ENCODE assay signal across 9 cellular contexts in the genomic region with DNA sequence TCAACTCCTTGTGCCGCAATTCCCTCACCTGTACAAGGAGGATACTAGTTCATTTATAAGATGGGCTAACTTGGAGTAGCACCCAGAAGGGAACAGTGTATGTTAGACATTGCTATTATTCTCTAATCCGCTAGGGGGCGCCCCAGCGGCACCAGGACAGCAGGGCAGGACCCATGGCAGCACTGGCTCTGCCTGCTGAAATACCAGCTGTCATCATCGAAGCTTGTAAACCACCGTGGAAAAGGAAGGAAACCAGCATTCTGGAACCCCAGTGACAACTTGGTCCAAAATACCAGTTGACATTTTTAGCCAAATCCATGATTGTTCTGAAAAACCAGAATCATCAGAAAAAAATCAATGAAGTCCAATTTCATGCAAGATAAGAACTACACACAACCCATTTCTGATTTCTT.
A peak's percentile ranks its signal among the peaks of the same experiment; 100 is the strongest.
DNase-seq lines count a peak whose midpoint lies in the region; ATAC-seq and TF ChIP-seq lines count a peak whose summit lies in the region.
"Had no signal": no experiment of that assay in that cellular context is flagged by ENCODE, and none has a peak within 500 bp of the region (broad histone marks: within the 10 kb centered on the region; RNA-seq: fewer than 3 reads in every experiment).

No MANE protein-coding gene starts in this region.

- no peak overlapping the region for H3K27ac Mint-ChIP-seq in activated CD4-positive, alpha-beta T cell treated with anti-CD3 and anti-CD28 coated beads, Interleukin-2, amount 10 ng/mL, durations not matched to agents 24 days and 14 days
- H3K27ac Mint-ChIP-seq: naive B cell had no signal

- peaks cover 6% of the 10 kb centered on the region for H3K9me3 Mint-ChIP-seq in activated CD4-positive, alpha-beta T cell treated with anti-CD3 and anti-CD28 coated beads, Interleukin-2, amount 10 ng/mL, durations not matched to agents 24 days and 14 days

- no peak overlapping the region for H3K27ac ChIP-seq in ovary

- 20 to 28% (median 20%) methylated on average over 6 of the region's 6 CpGs for WGBS in ovary, 3 donors

- peak; percentile 71 for TF ChIP-seq CTCF in fibroblast of the aortic adventitia (IDR thresholded peaks at IDR 0.05; ENCODE audit: insufficient read depth, low read length)
- peak in 2 of 3 donors; percentile 12 to 27 for TF ChIP-seq CTCF in ovary (IDR thresholded peaks at IDR 0.05)

- H3K4me1 Mint-ChIP-seq in activated CD4-positive, alpha-beta T cell treated with anti-CD3 and anti-CD28 coated beads, Interleukin-2, amount 10 ng/mL, durations not matched to agents 24 days and 14 days, result no peaks in the 10 kb centered on the region
- H3K4me1 Mint-ChIP-seq: naive B cell had no signal

- H3K27me3 Mint-ChIP-seq in activated CD4-positive, alpha-beta T cell treated with anti-CD3 and anti-CD28 coated beads, Interleukin-2, amount 10 ng/mL, durations not matched to agents 24 days and 14 days, result no peaks in the 10 kb centered on the region

- no peak for TF ChIP-seq POLR2A in ovary (IDR thresholded peaks at IDR 0.05)

- peaks cover 2% of the 10 kb centered on the region for H3K4me1 ChIP-seq in ovary (ENCODE audit: insufficient read depth)

- H3K4me3 Mint-ChIP-seq in activated CD4-positive, alpha-beta T cell treated with anti-CD3 and anti-CD28 coated beads, Interleukin-2, amount 10 ng/mL, durations not matched to agents 24 days and 14 days, result no peak overlapping the region
- H3K4me3 Mint-ChIP-seq: naive B cell had no signal

- H3K4me3 ChIP-seq in fibroblast of the aortic adventitia (ENCODE audit: low read depth, low read length), result no peak overlapping the region
- H3K4me3 ChIP-seq in ovary, result no peak overlapping the region

- DNase-seq in A172 (ENCODE audit: low spot score) (peak; percentile 57), GM03348 (ENCODE audit: low spot score) (peak; percentile 82), HCEC 1CT (peak; percentile 33), NAMALWA (ENCODE audit: low spot score) (peak; percentile 76), fibroblast of the aortic adventitia (ENCODE audit: low read depth) (peak; percentile 59), ovary (peak in 4 of 5 donors; percentile 32 to 61 (median 46))
- peak; percentile 76 for DNase-seq in activated CD4-positive, alpha-beta T cell treated with anti-CD3 and anti-CD28 coated beads, Interleukin-2, amount 10 ng/mL, durations not matched to agents 24 days and 14 days
- DNase-seq: naive B cell had no signal

- no peak for TF ChIP-seq EP300 in ovary (IDR thresholded peaks at IDR 0.05)

- no peaks in the 10 kb centered on the region for H3K36me3 ChIP-seq in ovary

- H3K36me3 Mint-ChIP-seq in activated CD4-positive, alpha-beta T cell treated with anti-CD3 and anti-CD28 coated beads, Interleukin-2, amount 10 ng/mL, durations not matched to agents 24 days and 14 days (ENCODE audit: low read depth), result no peaks in the 10 kb centered on the region

- no peak for ATAC-seq in HG03571 (IDR thresholded peaks at IDR 0.05; ENCODE audit: unreplicated experiment)

- intact Hi-C loops in activated CD4-positive, alpha-beta T cell treated with anti-CD3 and anti-CD28 coated beads, Interleukin-2, amount 10 ng/mL, durations not matched to agents 24 days and 14 days (cut with micrococcal nuclease), result no loop called here
- intact Hi-C loops in ovary (cut with DNase I), result loop anchor here in 1 of 4 donors (10.0 kb wide), 1 partner anchor 129 kb away; a partner anchor contains a TSS

- H3K27me3 ChIP-seq in ovary, result no peaks in the 10 kb centered on the region

- H3K9me3 ChIP-seq in ovary, result no peaks in the 10 kb centered on the region
